8 cellular contexts compared by ENCODE assay signal in the genomic region with DNA sequence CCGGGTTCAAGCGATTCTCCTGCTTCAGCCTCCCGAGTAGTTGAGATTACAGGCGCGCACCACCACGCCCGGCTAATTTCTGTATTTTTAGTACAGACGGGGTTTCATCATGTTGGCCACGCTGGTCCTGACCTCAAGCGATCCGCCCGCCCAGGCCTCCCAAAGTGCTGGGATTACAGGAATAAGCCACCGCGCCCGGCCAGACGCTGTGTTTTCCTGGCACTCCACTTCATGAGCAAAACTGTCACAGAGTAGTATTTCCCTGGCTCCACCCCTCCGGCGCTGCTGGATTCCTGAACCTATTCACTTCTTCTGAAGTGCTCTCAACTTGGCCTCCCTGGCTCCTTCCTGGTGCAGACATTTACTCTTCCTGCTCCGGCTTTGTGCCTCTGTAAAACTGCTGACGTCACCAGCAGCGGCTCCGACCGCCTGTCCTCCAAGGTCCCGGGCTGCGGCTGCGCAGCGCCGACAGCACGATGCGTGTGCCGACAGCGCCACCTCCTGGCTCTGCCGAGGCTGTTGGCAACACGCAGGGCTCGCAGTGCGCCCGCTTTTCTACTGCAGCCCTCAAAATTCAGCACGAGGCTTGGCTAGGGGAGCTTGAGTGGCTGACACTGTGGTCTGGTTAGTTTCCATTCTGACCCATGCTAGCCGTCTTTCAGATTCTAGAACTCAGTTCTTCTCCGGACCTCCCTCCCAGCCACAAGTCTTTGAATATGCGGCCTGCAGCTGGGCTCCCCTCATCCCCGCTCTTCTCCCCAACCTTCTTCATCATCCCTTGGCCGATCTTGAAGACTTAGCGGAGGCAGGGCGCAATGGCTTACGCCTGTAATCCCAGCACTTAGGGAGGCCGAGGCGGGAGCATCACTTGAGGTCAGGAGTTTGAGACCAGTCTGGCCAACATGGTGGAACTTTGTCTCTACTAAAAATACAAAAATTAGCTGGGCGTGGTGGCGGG. TPM values are rescaled to one million over a fixed set of nuclear protein-coding genes. Genes with fewer than 3 reads are reported as not detected.
DNase-seq lines count a peak whose midpoint lies in the region; ATAC-seq and TF ChIP-seq lines count a peak whose summit lies in the region.

No MANE protein-coding gene starts in this region.

- WGBS in lower leg skin, 2 donors, result 24 to 25% methylated on average over 48 to 50 of the region's 50 CpGs

- no peaks in the 10 kb centered on the region for H3K4me1 ChIP-seq in ACC112 (ENCODE audit: control insufficient read depth, insufficient read depth, low read length, unreplicated experiment)

- H3K27ac ChIP-seq in ACC112 (ENCODE audit: low read depth, low read length), result no peak overlapping the region

- no peaks in the 10 kb centered on the region for H3K27me3 ChIP-seq in ACC112 (ENCODE audit: insufficient read depth, low read length)

- H3K36me3 ChIP-seq in ACC112 (ENCODE audit: insufficient read depth, low read length), result no peaks in the 10 kb centered on the region

- H3K79me2 ChIP-seq in ACC112 (ENCODE audit: control insufficient read depth, insufficient read depth, low read length, unreplicated experiment), result no peaks in the 10 kb centered on the region

- in situ Hi-C loops in GM18951 (cut with MboI; ENCODE audit: low sequenced_read_pairs, unreplicated experiment), result loop anchor here (5.0 to 25.0 kb wide), 2 partner anchors 192 to 512 kb away; a partner anchor contains a TSS

- DNase-seq in NCI-H774 (lab: John Stamatoyannopoulos, UW) (peak; percentile 83), dermis blood vessel endothelial cell (peak; percentile 98), lower leg skin (ENCODE audit: low spot score in 2 of 2) (peak; percentile 92 to 98)
- peak; percentile 90 for DNase-seq in activated CD4-positive, alpha-beta T cell treated with anti-CD3 and anti-CD28 coated beads, Interleukin-2, amount 50 U/mL, for 4 hours
- DNase-seq in stimulated activated CD4-positive, alpha-beta T cell treated with anti-CD3 and anti-CD28 coated beads, Interleukin-4, amount 100 ng/mL, for 1 hour, result peak; percentile 94

- intact Hi-C loops in lower leg skin (cut with DNase I; ENCODE audit: low total_unique reads), result loop anchor here (10.0 kb wide), 1 partner anchor 699 kb away; no protein-coding TSS in a partner anchor

- TF ChIP-seq CTCF in lower leg skin (IDR thresholded peaks at IDR 0.05), result peak in 1 of 3 donors; percentile 90

- TF ChIP-seq POLR2A in GM18951 (IDR thresholded peaks at IDR 0.05; ENCODE audit: extremely low read depth, insufficient read depth, insufficient read length), result peak; percentile 31
- no peak for TF ChIP-seq POLR2A in lower leg skin (IDR thresholded peaks at IDR 0.05)

- ATAC-seq in HG03571 (IDR thresholded peaks at IDR 0.05; ENCODE audit: unreplicated experiment), result peak; percentile 68

- peak overlapping the region; percentile 75 for H2AFZ ChIP-seq in ACC112 (ENCODE audit: low read length, unreplicated experiment)

- H3K4me3 ChIP-seq in ACC112 (ENCODE audit: low read depth, low read length) (no peak overlapping the region; the same call in 1 of the 2 replicates), lower leg skin (ENCODE audit: low read depth, poor library complexity, severe bottlenecking) (no peak overlapping the region)

RNA-seq across cellular contexts. Expression of a gene that starts 36.6 kb away (rescaled TPM):
- total RNA-seq in dermis blood vessel endothelial cell (212 and 214 TPM in 2 replicates), lower leg skin (10 to 100 TPM; 29.5 to 55.9 (median 39.6) TPM)
